8 cellular contexts compared by ENCODE assay signal in genomic region chr6:136547336-136547735, GRCh38. TPM values are rescaled to one million over a fixed set of nuclear protein-coding genes. Genes with fewer than 3 reads are reported as not detected.
DNase-seq lines count a peak whose midpoint lies in the region; ATAC-seq and TF ChIP-seq lines count a peak whose summit lies in the region.

No MANE protein-coding gene starts in this region.

- TF ChIP-seq CTCF in GM13976 (IDR thresholded peaks at IDR 0.05; ENCODE audit: borderline replicate concordance, control extremely low read depth, extremely low read depth, insufficient read depth, missing control alignments) (peak; percentile 30), OCI-LY3 (IDR thresholded peaks at IDR 0.05; ENCODE audit: low read depth, low read length) (peak; percentile 55), epithelial cell of esophagus (IDR thresholded peaks at IDR 0.05; ENCODE audit: insufficient read depth, low read depth, low read length, missing control alignments) (peak; percentile 73)

- H3K4me1 ChIP-seq in OCI-LY3 (ENCODE audit: low read length): no peaks in the 10 kb centered on the region

- no peaks in the 10 kb centered on the region for H3K36me3 ChIP-seq in OCI-LY3 (replicated peaks; ENCODE audit: low read depth, low read length)

- H4K20me1 ChIP-seq in OCI-LY3 (ENCODE audit: insufficient read depth, low read length): no peaks in the 10 kb centered on the region

- no peak overlapping the region for H3K27ac ChIP-seq in OCI-LY3 (ENCODE audit: low read length)

- in situ Hi-C loops in GM13976 (cut with MboI; ENCODE audit: low sequenced_read_pairs, unreplicated experiment): no loop called here

- DNase-seq in A172 (ENCODE audit: low spot score): peak; percentile 37
- no peak for DNase-seq in GM13976 (ENCODE audit: low spot score)
- peak; percentile 60 for DNase-seq in epithelial cell of esophagus (ENCODE audit: low read depth)
- peak; percentile 52 for DNase-seq in stromal cell of bone marrow (ENCODE audit: low read depth)
- DNase-seq in GF-D8 (lab: John Stamatoyannopoulos, UW): no peak

- H3K79me2 ChIP-seq in OCI-LY3 (ENCODE audit: low read length): no peaks in the 10 kb centered on the region

- no peak overlapping the region for H2AFZ ChIP-seq in OCI-LY3 (ENCODE audit: low read depth, low read length)

- H3K9ac ChIP-seq in OCI-LY3 (ENCODE audit: low read length): no peak overlapping the region

- ATAC-seq in GM18519 (IDR thresholded peaks at IDR 0.05; ENCODE audit: low FRiP score, unreplicated experiment) (no peak), GM19351 (IDR thresholded peaks at IDR 0.05; ENCODE audit: unreplicated experiment) (no peak)

- no peaks in the 10 kb centered on the region for H3K27me3 ChIP-seq in OCI-LY3 (ENCODE audit: low read depth, low read length)

- no peaks in the 10 kb centered on the region for H3K9me3 ChIP-seq in OCI-LY3 (ENCODE audit: insufficient read depth, low read length)

- H3K4me3 ChIP-seq in OCI-LY3 (ENCODE audit: low read length) (no peak overlapping the region), epithelial cell of esophagus (ENCODE audit: low read length) (no peak overlapping the region)

- peak overlapping the region; percentile 33 for H3K4me2 ChIP-seq in OCI-LY3 (ENCODE audit: low read length)

RNA-seq across cellular contexts. Expression of gene MAP7, which starts 2.9 kb away (rescaled TPM):
- 1.0 and 1.1 TPM in 2 replicates for total RNA-seq in A172 (2014; rRNA removed; shearing (Covaris generic))

Comparison
In these comparisons a context has a peak if more than half of its experiments do, and no peak if none do; other contexts are left out.
1. DNase-seq: peak in A172 (single experiment), epithelial cell of esophagus (single experiment) and stromal cell of bone marrow (single experiment); none in GM13976 (single experiment) and GF-D8 (single experiment).
2. Peak in every context shown above with its lines, with median percentiles within 50 percentile points of each other: CTCF ChIP-seq.